In the genomic region with DNA sequence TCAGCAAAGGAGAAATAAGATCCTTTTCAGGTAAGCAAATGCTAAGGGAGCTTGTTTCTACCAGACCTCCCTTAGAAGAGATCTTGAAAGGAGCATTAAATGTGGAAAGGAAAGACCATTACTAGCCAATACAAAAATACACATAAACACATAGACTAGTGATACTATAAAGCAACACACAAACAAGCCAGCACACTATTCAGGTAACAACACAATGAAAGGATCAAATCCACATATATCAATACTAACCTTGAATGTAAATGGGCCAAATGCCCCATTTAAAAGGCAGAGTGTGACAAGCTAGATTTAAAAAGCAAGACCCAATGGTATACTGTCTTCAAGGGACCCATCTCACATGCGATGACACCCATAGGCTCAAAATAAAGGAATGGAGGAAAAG, we compare ENCODE assay signal across 9 cellular contexts.
"Had no signal": no experiment of that assay in that cellular context is flagged by ENCODE, and none has a peak within 500 bp of the region (broad histone marks: within the 10 kb centered on the region; RNA-seq: fewer than 3 reads in every experiment).

No MANE protein-coding gene starts in this region.

- ATAC-seq: activated CD4-positive, alpha-beta T cell treated with anti-CD3 and anti-CD28 coated beads for 36 hours; activated CD4-positive, CD25-positive, alpha-beta regulatory T cell treated with anti-CD3 and anti-CD28 coated beads, Interleukin-2, amount 50 U/mL, for 24 hours; activated CD8-positive, alpha-beta memory T cell treated with anti-CD3 and anti-CD28 coated beads, Interleukin-2, amount 10 ng/mL, durations not matched to agents 7 days and 5 days; activated CD8-positive, alpha-beta T cell treated with anti-CD3 and anti-CD28 coated beads for 36 hours; activated CD8-positive, alpha-beta T cell treated with anti-CD3 and anti-CD28 coated beads, Interleukin-2, amount 10 ng/mL, durations not matched to agents 7 days and 5 days; T-helper 17 cell; WTC11 had no signal

- H3K36me3 ChIP-seq: WERI-Rb-1 had no signal

- H3K27ac ChIP-seq: VCaP, WERI-Rb-1 had no signal
